29 cellular contexts compared by ENCODE assay signal in genomic region chr10:29309465-29309864, GRCh38. TPM values are rescaled to one million over a fixed set of nuclear protein-coding genes. Genes with fewer than 3 reads are reported as not detected.
"Had no signal": no experiment of that assay in that cellular context is flagged by ENCODE, and none has a peak within 500 bp of the region (broad histone marks: within the 10 kb centered on the region; RNA-seq: fewer than 3 reads in every experiment).

No MANE protein-coding gene starts in this region.

- H3K9me3 ChIP-seq: ascending aorta, breast epithelium, colonic mucosa, gastrocnemius medialis had no signal

- H3K27me3 ChIP-seq: ascending aorta, breast epithelium, cardiac muscle cell, colonic mucosa, foreskin keratinocyte, gastrocnemius medialis had no signal

- H3K36me3 ChIP-seq: ascending aorta, breast epithelium, cardiac muscle cell, colonic mucosa, gastrocnemius medialis had no signal

- H3K4me3 ChIP-seq: ascending aorta, breast epithelium, cardiac muscle cell, colonic mucosa, gastrocnemius medialis had no signal

- ATAC-seq: activated naive CD4-positive, alpha-beta T cell treated with anti-CD3 and anti-CD28 coated beads, Interleukin-2, amount 50 U/mL, for 72 hours; activated T-cell treated with anti-CD3 and anti-CD28 coated beads, Interleukin-2, amount 50 U/mL, for 72 hours; esophagus mucosa; foreskin keratinocyte; gastrocnemius medialis; T-helper 17 cell had no signal

- H3K27ac ChIP-seq: ascending aorta, breast epithelium, cardiac muscle cell, colonic mucosa, foreskin keratinocyte, gastrocnemius medialis had no signal

- DNase-seq: activated CD4-positive, alpha-beta memory T cell treated with anti-CD3 and anti-CD28 coated beads, Interleukin-2, amount 10 ng/mL, durations not matched to agents 7 days and 5 days; activated CD4-positive, alpha-beta T cell treated with anti-CD3 and anti-CD28 coated beads for 1 hour; activated CD4-positive, alpha-beta T cell treated with anti-CD3 and anti-CD28 coated beads for 4 hours; activated CD4-positive, alpha-beta T cell treated with anti-CD3 and anti-CD28 coated beads, Interleukin-2, amount 10 ng/mL, durations not matched to agents 7 days and 5 days; activated CD4-positive, alpha-beta T cell treated with anti-CD3 and anti-CD28 coated beads, Interleukin-2, amount 50 U/mL, for 4 hours; activated CD8-positive, alpha-beta memory T cell treated with anti-CD3 and anti-CD28 coated beads, Interleukin-2, amount 50 U/mL, for 48 hours; activated gamma-delta T cell; activated naive CD4-positive, alpha-beta T cell; activated naive CD4-positive, alpha-beta T cell treated with anti-CD3 and anti-CD28 coated beads, Interleukin-2, amount 10 ng/mL, durations not matched to agents 7 days and 5 days; activated naive CD8-positive, alpha-beta T cell treated with anti-CD3 and anti-CD28 coated beads, Interleukin-2, amount 10 ng/mL, durations not matched to agents 7 days and 5 days; activated T-cell treated with anti-CD3 and anti-CD28 coated beads for 4 hours; activated T-cell treated with anti-CD3 and anti-CD28 coated beads, Interleukin-2, amount 50 U/mL, for 24 hours; activated T-cell treated with anti-CD3 and anti-CD28 coated beads, Interleukin-2, amount 50 U/mL, for 72 hours; central memory CD4-positive, alpha-beta T cell; cerebellar nuclear complex; colonic mucosa; effector CD8-positive, alpha-beta T cell; foreskin keratinocyte; gastrocnemius medialis; T-helper 1 cell; T-helper 17 cell; T1000 had no signal

- H3K4me1 ChIP-seq: ascending aorta, breast epithelium, colonic mucosa, foreskin keratinocyte, gastrocnemius medialis had no signal

RNA-seq across cellular contexts. Expression of gene LYZL1, which starts 20.6 kb away (rescaled TPM):
- total RNA-seq: activated CD4-positive, alpha-beta memory T cell treated with anti-CD3 and anti-CD28 coated beads, Interleukin-2, amount 10 ng/mL, durations not matched to agents 7 days and 5 days; activated CD4-positive, alpha-beta T cell treated with anti-CD3 and anti-CD28 coated beads, Interleukin-2, amount 10 ng/mL, durations not matched to agents 7 days and 5 days; activated naive CD4-positive, alpha-beta T cell treated with anti-CD3 and anti-CD28 coated beads, Interleukin-2, amount 50 U/mL, for 72 hours; activated naive CD8-positive, alpha-beta T cell treated with anti-CD3 and anti-CD28 coated beads, Interleukin-2, amount 10 ng/mL, durations not matched to agents 7 days and 5 days; activated T-cell treated with anti-CD3 and anti-CD28 coated beads, Interleukin-2, amount 50 U/mL, for 72 hours; ascending aorta; breast epithelium; cardiac muscle cell; colonic mucosa; dermis microvascular lymphatic vessel endothelial cell; epithelial cell of proximal tubule; esophagus mucosa; foreskin keratinocyte; gastrocnemius medialis; T-helper 17 cell had no signal
- polyA plus RNA-seq: foreskin keratinocyte had no signal
